In genomic region chr21:22575165-22575584, GRCh38 we compare ENCODE assay signal across 8 cellular contexts.
DNase-seq lines count a peak whose midpoint lies in the region; ATAC-seq and TF ChIP-seq lines count a peak whose summit lies in the region.

No MANE protein-coding gene starts in this region.

- TF ChIP-seq CTCF in astrocyte of the spinal cord (IDR thresholded peaks at IDR 0.05; ENCODE audit: low read depth, low read length): peak; percentile 20
- TF ChIP-seq CTCF in gastrocnemius medialis (IDR thresholded peaks at IDR 0.05 in 4 of 5, conservative IDR thresholded peaks at IDR 0.05 in 1 of 5): no peak

- H3K4me1 ChIP-seq in gastrocnemius medialis: no peaks in the 10 kb centered on the region

- H3K27me3 ChIP-seq in gastrocnemius medialis: no peaks in the 10 kb centered on the region

- intact Hi-C loops in gastrocnemius medialis (cut with DNase I; ENCODE audit: low total_unique reads): no loop called here

- DNase-seq in NCI-H2107 treated with DMSO at 0.1 percent for 48 hours (lab: John Stamatoyannopoulos, UW; ENCODE audit: unreplicated experiment): peak; percentile 7
- no peak for DNase-seq in NCI-H2107 (lab: John Stamatoyannopoulos, UW)
- peak; percentile 74 for DNase-seq in NCI-H446 treated with DMSO at 0.1 percent for 48 hours (lab: John Stamatoyannopoulos, UW)
- DNase-seq in astrocyte of the spinal cord (ENCODE audit: low read depth, low spot score): no peak
- DNase-seq in gastrocnemius medialis: no peak
- DNase-seq in NCI-H1436 treated with DMSO at 0.1 percent for 48 hours (lab: John Stamatoyannopoulos, UW): no peak
- DNase-seq in activated gamma-delta T cell (lab: John Stamatoyannopoulos, UW): no peak

- H3K27ac ChIP-seq in gastrocnemius medialis: no peak overlapping the region

- no peaks in the 10 kb centered on the region for H3K9me3 ChIP-seq in gastrocnemius medialis

- ATAC-seq in gastrocnemius medialis (peak; percentile 41 to 47), HG02610 (IDR thresholded peaks at IDR 0.05; ENCODE audit: unreplicated experiment) (no peak)

- H3K4me3 ChIP-seq in astrocyte of the spinal cord (ENCODE audit: low read depth, low read length) (no peak overlapping the region), gastrocnemius medialis (no peak overlapping the region)

- in situ Hi-C loops in astrocyte of the spinal cord (cut with HindIII; ENCODE audit: low sequenced_read_pairs) (no loop called here), gastrocnemius medialis (cut with MboI; ENCODE audit: low sequenced_read_pairs in 4 of 4) (no loop called here)

- H3K36me3 ChIP-seq in gastrocnemius medialis: no peaks in the 10 kb centered on the region

- TF ChIP-seq POLR2A in gastrocnemius medialis (IDR thresholded peaks at IDR 0.05): no peak

Comparison
In these comparisons a context has a peak if more than half of its experiments do, and no peak if none do; other contexts are left out.
1. DNase-seq: peak in NCI-H2107 treated with DMSO at 0.1 percent for 48 hours (single experiment) and NCI-H446 treated with DMSO at 0.1 percent for 48 hours (single experiment); none in NCI-H2107 (single experiment), astrocyte of the spinal cord (single experiment), gastrocnemius medialis (0 of 2), NCI-H1436 treated with DMSO at 0.1 percent for 48 hours (single experiment) and activated gamma-delta T cell (single experiment).